ENCODE assay signal across 11 cellular contexts in genomic region chr15:94080416-94080815, GRCh38.
DNase-seq lines count a peak whose midpoint lies in the region; ATAC-seq and TF ChIP-seq lines count a peak whose summit lies in the region.
"Had no signal": no experiment of that assay in that cellular context is flagged by ENCODE, and none has a peak within 500 bp of the region (broad histone marks: within the 10 kb centered on the region; RNA-seq: fewer than 3 reads in every experiment).

No MANE protein-coding gene starts in this region.

- no peak overlapping the region for H3K4me3 ChIP-seq in RWPE2 (ENCODE audit: severe bottlenecking)

- DNase-seq in NCI-H82 (lab: John Stamatoyannopoulos, UW) (peak; percentile 52), NCI-H82 treated with DMSO at 0.1 percent for 48 hours (lab: John Stamatoyannopoulos, UW; ENCODE audit: unreplicated experiment) (no peak), RWPE2 (ENCODE audit: low spot score) (peak; percentile 91), foreskin keratinocyte (peak; percentile 75 to 89), stromal cell of bone marrow (ENCODE audit: low read depth) (peak; percentile 79), SHP77 treated with DMSO at 0.1 percent for 48 hours (lab: John Stamatoyannopoulos, UW) (no peak), DMS79 (lab: John Stamatoyannopoulos, UW) (no peak), GM13977 (ENCODE audit: low spot score) (no peak)
- DNase-seq: activated CD4-positive, alpha-beta T cell treated with anti-CD3 and anti-CD28 coated beads for 4 hours; natural killer cell; NCI-H526 treated with DMSO at 0.1 percent for 48 hours had no signal

- H3K27me3 ChIP-seq in RWPE2 (ENCODE audit: insufficient read depth, poor library complexity, severe bottlenecking) = no peaks in the 10 kb centered on the region
- peaks cover 63% of the 10 kb centered on the region for H3K27me3 ChIP-seq in foreskin keratinocyte

- H3K9me3 ChIP-seq in RWPE2 (ENCODE audit: severe bottlenecking) = no peaks in the 10 kb centered on the region

- peak overlapping the region; percentile 37 for H3K27ac ChIP-seq in RWPE2 (ENCODE audit: poor library complexity, severe bottlenecking)
- H3K27ac ChIP-seq in foreskin keratinocyte = no peak overlapping the region

- no peaks in the 10 kb centered on the region for H3K36me3 ChIP-seq in RWPE2 (ENCODE audit: low read depth)

- no peak for TF ChIP-seq CTCF in RWPE2 (IDR thresholded peaks at IDR 0.05; ENCODE audit: poor library complexity, severe bottlenecking)
- no peak for TF ChIP-seq CTCF in foreskin keratinocyte (conservative IDR thresholded peaks at IDR 0.05)
- no peak for TF ChIP-seq CTCF in GM13977 (IDR thresholded peaks at IDR 0.05; ENCODE audit: extremely low read depth, insufficient read depth, missing control alignments)

- ATAC-seq in RWPE2 (ENCODE audit: low read depth) (peak; percentile 92), foreskin keratinocyte (peak; percentile 96)

- in situ Hi-C loops in GM13977 (cut with MboI; ENCODE audit: low pct_unique_long_range_greater_than_20kb, low sequenced_read_pairs, unreplicated experiment) = no loop called here

- H3K4me1 ChIP-seq in RWPE2 (ENCODE audit: insufficient read depth, poor library complexity, severe bottlenecking) = peaks cover 19% of the 10 kb centered on the region
- H3K4me1 ChIP-seq in foreskin keratinocyte = no peaks in the 10 kb centered on the region

Comparison
In these comparisons a context has a peak if more than half of its experiments do, and no peak if none do; other contexts are left out.
1. DNase-seq: peak in NCI-H82 (single experiment), RWPE2 (single experiment), foreskin keratinocyte (2 of 2) and stromal cell of bone marrow (single experiment); none in NCI-H82 treated with DMSO at 0.1 percent for 48 hours (single experiment), SHP77 treated with DMSO at 0.1 percent for 48 hours (single experiment), DMS79 (single experiment) and GM13977 (single experiment).